1 cellular context compared by ENCODE assay signal in the genomic region with DNA sequence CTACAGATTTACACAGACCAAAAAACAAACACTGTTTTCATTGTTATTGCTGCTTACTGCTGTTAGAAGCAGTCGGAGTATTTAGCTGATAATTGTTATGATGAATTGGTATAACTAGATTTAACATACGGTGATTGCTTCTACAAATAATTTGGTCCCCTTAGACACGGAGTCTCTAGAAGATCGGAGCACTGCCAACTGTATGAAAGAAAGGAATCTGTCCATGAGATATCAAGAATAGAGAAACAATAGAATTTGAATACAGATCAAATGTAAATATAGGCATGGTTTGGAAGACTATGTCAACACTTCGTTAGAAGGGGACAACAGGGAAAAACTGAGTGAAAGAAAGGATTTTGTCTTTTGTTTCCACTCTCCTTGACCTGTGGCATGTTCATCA.
TF ChIP-seq lines count a peak whose summit lies in the region.

No MANE protein-coding gene starts in this region.

TF ChIP-seq in GM23338, 12 proteins besides CTCF, POLR2A, EP300 and RAD21 (continued from another document):
- TF ChIP-seq, protein P1, sequence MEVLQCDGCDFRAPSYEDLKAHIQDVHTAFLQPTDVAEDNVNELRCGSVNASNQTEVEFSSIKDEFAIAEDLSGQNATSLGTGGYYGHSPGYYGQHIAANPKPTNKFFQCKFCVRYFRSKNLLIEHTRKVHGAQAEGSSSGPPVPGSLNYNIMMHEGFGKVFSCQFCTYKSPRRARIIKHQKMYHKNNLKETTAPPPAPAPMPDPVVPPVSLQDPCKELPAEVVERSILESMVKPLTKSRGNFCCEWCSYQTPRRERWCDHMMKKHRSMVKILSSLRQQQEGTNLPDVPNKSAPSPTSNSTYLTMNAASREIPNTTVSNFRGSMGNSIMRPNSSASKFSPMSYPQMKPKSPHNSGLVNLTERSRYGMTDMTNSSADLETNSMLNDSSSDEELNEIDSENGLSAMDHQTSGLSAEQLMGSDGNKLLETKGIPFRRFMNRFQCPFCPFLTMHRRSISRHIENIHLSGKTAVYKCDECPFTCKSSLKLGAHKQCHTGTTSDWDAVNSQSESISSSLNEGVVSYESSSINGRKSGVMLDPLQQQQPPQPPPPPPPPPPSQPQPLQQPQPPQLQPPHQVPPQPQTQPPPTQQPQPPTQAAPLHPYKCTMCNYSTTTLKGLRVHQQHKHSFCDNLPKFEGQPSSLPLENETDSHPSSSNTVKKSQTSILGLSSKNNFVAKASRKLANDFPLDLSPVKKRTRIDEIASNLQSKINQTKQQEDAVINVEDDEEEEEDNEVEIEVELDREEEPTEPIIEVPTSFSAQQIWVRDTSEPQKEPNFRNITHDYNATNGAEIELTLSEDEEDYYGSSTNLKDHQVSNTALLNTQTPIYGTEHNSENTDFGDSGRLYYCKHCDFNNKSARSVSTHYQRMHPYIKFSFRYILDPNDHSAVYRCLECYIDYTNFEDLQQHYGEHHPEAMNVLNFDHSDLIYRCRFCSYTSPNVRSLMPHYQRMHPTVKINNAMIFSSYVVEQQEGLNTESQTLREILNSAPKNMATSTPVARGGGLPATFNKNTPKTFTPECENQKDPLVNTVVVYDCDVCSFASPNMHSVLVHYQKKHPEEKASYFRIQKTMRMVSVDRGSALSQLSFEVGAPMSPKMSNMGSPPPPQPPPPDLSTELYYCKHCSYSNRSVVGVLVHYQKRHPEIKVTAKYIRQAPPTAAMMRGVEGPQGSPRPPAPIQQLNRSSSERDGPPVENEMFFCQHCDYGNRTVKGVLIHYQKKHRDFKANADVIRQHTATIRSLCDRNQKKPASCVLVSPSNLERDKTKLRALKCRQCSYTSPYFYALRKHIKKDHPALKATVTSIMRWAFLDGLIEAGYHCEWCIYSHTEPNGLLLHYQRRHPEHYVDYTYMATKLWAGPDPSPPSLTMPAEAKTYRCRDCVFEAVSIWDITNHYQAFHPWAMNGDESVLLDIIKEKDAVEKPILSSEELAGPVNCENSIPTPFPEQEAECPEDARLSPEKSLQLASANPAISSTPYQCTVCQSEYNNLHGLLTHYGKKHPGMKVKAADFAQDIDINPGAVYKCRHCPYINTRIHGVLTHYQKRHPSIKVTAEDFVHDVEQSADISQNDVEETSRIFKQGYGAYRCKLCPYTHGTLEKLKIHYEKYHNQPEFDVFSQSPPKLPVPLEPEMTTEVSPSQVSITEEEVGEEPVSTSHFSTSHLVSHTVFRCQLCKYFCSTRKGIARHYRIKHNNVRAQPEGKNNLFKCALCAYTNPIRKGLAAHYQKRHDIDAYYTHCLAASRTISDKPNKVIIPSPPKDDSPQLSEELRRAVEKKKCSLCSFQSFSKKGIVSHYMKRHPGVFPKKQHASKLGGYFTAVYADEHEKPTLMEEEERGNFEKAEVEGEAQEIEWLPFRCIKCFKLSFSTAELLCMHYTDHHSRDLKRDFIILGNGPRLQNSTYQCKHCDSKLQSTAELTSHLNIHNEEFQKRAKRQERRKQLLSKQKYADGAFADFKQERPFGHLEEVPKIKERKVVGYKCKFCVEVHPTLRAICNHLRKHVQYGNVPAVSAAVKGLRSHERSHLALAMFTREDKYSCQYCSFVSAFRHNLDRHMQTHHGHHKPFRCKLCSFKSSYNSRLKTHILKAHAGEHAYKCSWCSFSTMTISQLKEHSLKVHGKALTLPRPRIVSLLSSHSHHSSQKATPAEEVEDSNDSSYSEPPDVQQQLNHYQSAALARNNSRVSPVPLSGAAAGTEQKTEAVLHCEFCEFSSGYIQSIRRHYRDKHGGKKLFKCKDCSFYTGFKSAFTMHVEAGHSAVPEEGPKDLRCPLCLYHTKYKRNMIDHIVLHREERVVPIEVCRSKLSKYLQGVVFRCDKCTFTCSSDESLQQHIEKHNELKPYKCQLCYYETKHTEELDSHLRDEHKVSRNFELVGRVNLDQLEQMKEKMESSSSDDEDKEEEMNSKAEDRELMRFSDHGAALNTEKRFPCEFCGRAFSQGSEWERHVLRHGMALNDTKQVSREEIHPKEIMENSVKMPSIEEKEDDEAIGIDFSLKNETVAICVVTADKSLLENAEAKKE (CRISPR knock-in tag; IDR thresholded peaks at IDR 0.05), result no peak
- TF ChIP-seq, protein P2, sequence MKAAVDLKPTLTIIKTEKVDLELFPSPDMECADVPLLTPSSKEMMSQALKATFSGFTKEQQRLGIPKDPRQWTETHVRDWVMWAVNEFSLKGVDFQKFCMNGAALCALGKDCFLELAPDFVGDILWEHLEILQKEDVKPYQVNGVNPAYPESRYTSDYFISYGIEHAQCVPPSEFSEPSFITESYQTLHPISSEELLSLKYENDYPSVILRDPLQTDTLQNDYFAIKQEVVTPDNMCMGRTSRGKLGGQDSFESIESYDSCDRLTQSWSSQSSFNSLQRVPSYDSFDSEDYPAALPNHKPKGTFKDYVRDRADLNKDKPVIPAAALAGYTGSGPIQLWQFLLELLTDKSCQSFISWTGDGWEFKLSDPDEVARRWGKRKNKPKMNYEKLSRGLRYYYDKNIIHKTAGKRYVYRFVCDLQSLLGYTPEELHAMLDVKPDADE (IDR thresholded peaks at IDR 0.05), result no peak
- TF ChIP-seq STAT1 (IDR thresholded peaks at IDR 0.05; ENCODE audit: unreplicated experiment), result no peak
- no peak for TF ChIP-seq ZNF114 (CRISPR knock-in tag; IDR thresholded peaks at IDR 0.05)
